1 cellular context compared by ENCODE assay signal in genomic region chr9:86624616-86625015, GRCh38.
TF ChIP-seq lines count a peak whose summit lies in the region.

No MANE protein-coding gene starts in this region.

TF ChIP-seq in GM23338, 12 proteins besides CTCF, POLR2A, EP300 and RAD21:
- no peak for TF ChIP-seq STAT1 (IDR thresholded peaks at IDR 0.05; ENCODE audit: unreplicated experiment)
- TF ChIP-seq NANOG (IDR thresholded peaks at IDR 0.05; ENCODE audit: borderline replicate concordance): no peak
- no peak for TF ChIP-seq ZNF114 (CRISPR knock-in tag; IDR thresholded peaks at IDR 0.05)
- no peak for TF ChIP-seq EZH2 (IDR thresholded peaks at IDR 0.05; ENCODE audit: low read depth, unreplicated experiment)
- no peak for TF ChIP-seq REST (IDR thresholded peaks at IDR 0.05; ENCODE audit: unreplicated experiment)
- TF ChIP-seq ZNF462 (CRISPR knock-in tag; IDR thresholded peaks at IDR 0.05): no peak
